Comparison of ENCODE assay signal across 20 cellular contexts in the genomic region with DNA sequence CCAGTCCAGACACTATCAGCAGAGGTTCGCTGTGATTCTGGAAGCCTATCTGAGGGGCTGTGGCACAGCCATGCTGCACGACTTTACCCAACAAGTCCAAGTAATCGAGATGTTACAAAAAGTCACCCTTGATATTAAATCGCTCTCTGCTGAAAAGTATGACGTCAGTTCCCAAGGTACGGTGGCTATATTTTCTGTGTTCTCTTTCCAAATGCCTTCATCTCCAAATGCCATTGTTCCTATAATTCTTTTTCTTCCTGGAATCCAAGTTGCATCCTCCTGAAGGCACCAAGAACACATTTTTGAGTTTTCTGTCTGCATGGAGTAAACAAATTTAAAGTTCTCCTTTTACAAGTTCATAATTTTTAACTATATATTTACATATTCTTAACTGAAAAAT. TPM values are rescaled to one million over a fixed set of nuclear protein-coding genes. Genes with fewer than 3 reads are reported as not detected.
DNase-seq lines count a peak whose midpoint lies in the region; ATAC-seq and TF ChIP-seq lines count a peak whose summit lies in the region.
"Had no signal": no experiment of that assay in that cellular context is flagged by ENCODE, and none has a peak within 500 bp of the region (broad histone marks: within the 10 kb centered on the region; RNA-seq: fewer than 3 reads in every experiment).

No MANE protein-coding gene starts in this region.

- peak overlapping the region; percentile 48 for H3K4me3 Mint-ChIP-seq in activated CD8-positive, alpha-beta T cell treated with anti-CD3 and anti-CD28 coated beads for 36 hours
- no peak overlapping the region for H3K4me3 Mint-ChIP-seq in activated CD8-positive, alpha-beta T cell treated with anti-CD3 and anti-CD28 coated beads, Interleukin-2, amount 10 ng/mL, durations not matched to agents 7 days and 5 days
- peak overlapping the region; percentile 63 for H3K4me3 Mint-ChIP-seq in activated naive CD8-positive, alpha-beta T cell
- peak overlapping the region; percentile 72 for H3K4me3 Mint-ChIP-seq in natural killer cell
- H3K4me3 Mint-ChIP-seq: endodermal cell had no signal

- H3K27me3 Mint-ChIP-seq in activated CD8-positive, alpha-beta T cell treated with anti-CD3 and anti-CD28 coated beads for 36 hours: no peaks in the 10 kb centered on the region
- H3K27me3 Mint-ChIP-seq in activated CD8-positive, alpha-beta T cell treated with anti-CD3 and anti-CD28 coated beads, Interleukin-2, amount 10 ng/mL, durations not matched to agents 7 days and 5 days (ENCODE audit: low read depth): no peaks in the 10 kb centered on the region
- H3K27me3 Mint-ChIP-seq in activated naive CD8-positive, alpha-beta T cell: no peaks in the 10 kb centered on the region
- no peaks in the 10 kb centered on the region for H3K27me3 Mint-ChIP-seq in natural killer cell (ENCODE audit: low read depth in 2 of 2)

- H3K9me3 ChIP-seq in heart left ventricle: peaks cover 0 to 6% (median 0%) of the 10 kb centered on the region in 12 donors
- H3K9me3 ChIP-seq: upper lobe of right lung had no signal

- CTCF ChIA-PET in activated CD8-positive, alpha-beta T cell treated with anti-CD3 and anti-CD28 coated beads for 36 hours (lab: Charles Lee): no interaction called here
- CTCF ChIA-PET in activated CD8-positive, alpha-beta T cell treated with anti-CD3 and anti-CD28 coated beads, Interleukin-2, amount 10 ng/mL, durations not matched to agents 7 days and 5 days (lab: Charles Lee): no interaction called here

- H3K27ac Mint-ChIP-seq in activated CD8-positive, alpha-beta T cell treated with anti-CD3 and anti-CD28 coated beads for 36 hours: no peak overlapping the region
- no peak overlapping the region for H3K27ac Mint-ChIP-seq in activated CD8-positive, alpha-beta T cell treated with anti-CD3 and anti-CD28 coated beads, Interleukin-2, amount 10 ng/mL, durations not matched to agents 7 days and 5 days
- H3K27ac Mint-ChIP-seq in activated naive CD8-positive, alpha-beta T cell: peak overlapping the region; percentile 79
- peak overlapping the region; percentile 79 to 97 for H3K27ac Mint-ChIP-seq in natural killer cell

- H3K9me3 Mint-ChIP-seq in activated CD8-positive, alpha-beta T cell treated with anti-CD3 and anti-CD28 coated beads for 36 hours: peaks cover 7% of the 10 kb centered on the region
- H3K9me3 Mint-ChIP-seq in activated CD8-positive, alpha-beta T cell treated with anti-CD3 and anti-CD28 coated beads, Interleukin-2, amount 10 ng/mL, durations not matched to agents 7 days and 5 days (ENCODE audit: insufficient read depth): peaks cover 4% of the 10 kb centered on the region
- H3K9me3 Mint-ChIP-seq in activated naive CD8-positive, alpha-beta T cell (ENCODE audit: low read depth): no peaks in the 10 kb centered on the region
- no peaks in the 10 kb centered on the region for H3K9me3 Mint-ChIP-seq in natural killer cell

- H3K36me3 ChIP-seq in KMS-11 (ENCODE audit: insufficient read depth) (no peaks in the 10 kb centered on the region), heart left ventricle (peaks cover 0 to 53% (median 0%) of the 10 kb centered on the region in 9 donors)
- H3K36me3 ChIP-seq: brain microvascular endothelial cell had no signal

- H3K27ac ChIP-seq in KMS-11 (peak overlapping the region; percentile 85), heart left ventricle (no peak overlapping the region)
- H3K27ac ChIP-seq: brain microvascular endothelial cell, upper lobe of right lung had no signal

- intact Hi-C loops in activated CD8-positive, alpha-beta T cell treated with anti-CD3 and anti-CD28 coated beads for 36 hours (cut with micrococcal nuclease): loop anchor here (5.0 kb wide), 2 partner anchors 45 to 295 kb away; a partner anchor contains a TSS
- intact Hi-C loops in natural killer cell (cut with micrococcal nuclease) (no loop called here), heart left ventricle (cut with DNase I) (no loop called here)

- peak overlapping the region; percentile 37; the same call in 1 of the 2 replicates for H3K9ac ChIP-seq in KMS-11

- H3K36me3 Mint-ChIP-seq in activated CD8-positive, alpha-beta T cell treated with anti-CD3 and anti-CD28 coated beads for 36 hours (ENCODE audit: low read depth): peaks cover 73% of the 10 kb centered on the region
- peaks cover 92% of the 10 kb centered on the region for H3K36me3 Mint-ChIP-seq in activated CD8-positive, alpha-beta T cell treated with anti-CD3 and anti-CD28 coated beads, Interleukin-2, amount 10 ng/mL, durations not matched to agents 7 days and 5 days (ENCODE audit: low read depth)
- H3K36me3 Mint-ChIP-seq in activated naive CD8-positive, alpha-beta T cell: peaks cover 49% of the 10 kb centered on the region
- H3K36me3 Mint-ChIP-seq in natural killer cell: peaks cover 37% of the 10 kb centered on the region

- peaks cover 11% of the 10 kb centered on the region; the same call in 1 of the 2 replicates for H3K79me2 ChIP-seq in KMS-11 (ENCODE audit: insufficient read depth, low read depth)

- no peak for TF ChIP-seq CTCF in activated CD8-positive, alpha-beta T cell treated with anti-CD3 and anti-CD28 coated beads for 36 hours (IDR thresholded peaks at IDR 0.05)
- TF ChIP-seq CTCF in KMS-11 (conservative IDR thresholded peaks at IDR 0.05; ENCODE audit: low read depth, low read length) (no peak), natural killer cell (IDR thresholded peaks at IDR 0.05) (no peak), heart left ventricle (IDR thresholded peaks at IDR 0.05) (no peak)

- H3K4me1 Mint-ChIP-seq in activated CD8-positive, alpha-beta T cell treated with anti-CD3 and anti-CD28 coated beads for 36 hours (ENCODE audit: low read depth): peaks cover 73% of the 10 kb centered on the region
- peaks cover 71% of the 10 kb centered on the region for H3K4me1 Mint-ChIP-seq in activated CD8-positive, alpha-beta T cell treated with anti-CD3 and anti-CD28 coated beads, Interleukin-2, amount 10 ng/mL, durations not matched to agents 7 days and 5 days (ENCODE audit: low read depth)
- peaks cover 75% of the 10 kb centered on the region for H3K4me1 Mint-ChIP-seq in activated naive CD8-positive, alpha-beta T cell (ENCODE audit: low read depth)
- H3K4me1 Mint-ChIP-seq in natural killer cell: peaks cover 74% of the 10 kb centered on the region in 2 donors

- TF ChIP-seq POLR2A in heart left ventricle (IDR thresholded peaks at IDR 0.05): no peak

- H3K4me1 ChIP-seq in KMS-11 (ENCODE audit: low read depth, poor library complexity, severe bottlenecking) (peaks cover 55% of the 10 kb centered on the region), heart left ventricle (peaks cover 0 to 64% (median 0%) of the 10 kb centered on the region in 12 donors)
- H3K4me1 ChIP-seq: upper lobe of right lung had no signal

- no peak for DNase-seq in activated CD8-positive, alpha-beta T cell treated with anti-CD3 and anti-CD28 coated beads for 36 hours
- no peak for DNase-seq in activated CD8-positive, alpha-beta T cell treated with anti-CD3 and anti-CD28 coated beads, Interleukin-2, amount 10 ng/mL, durations not matched to agents 7 days and 5 days
- DNase-seq in natural killer cell (no peak), heart left ventricle (no peak), Kasumi-1 (lab: John Stamatoyannopoulos, UW) (no peak), cerebellar cortex (ENCODE audit: low spot score) (no peak)
- DNase-seq: 8988T; activated effector memory CD4-positive, alpha-beta T cell treated with Interleukin-2 at 50 U/mL for 16 hours; brain microvascular endothelial cell; endodermal cell; IMR-90; NCI-H187; NCI-H69; retina; stimulated activated CD4-positive, alpha-beta T cell treated with anti-CD3 and anti-CD28 coated beads, Interleukin-4, amount 100 ng/mL, for 4 hours; T-helper 9 cell; upper lobe of right lung had no signal

- H3K4me2 ChIP-seq in KMS-11: peak overlapping the region; percentile 89

- POLR2A ChIA-PET in activated CD8-positive, alpha-beta T cell treated with anti-CD3 and anti-CD28 coated beads for 36 hours (lab: Charles Lee): no interaction called here
- POLR2A ChIA-PET in activated CD8-positive, alpha-beta T cell treated with anti-CD3 and anti-CD28 coated beads, Interleukin-2, amount 10 ng/mL, durations not matched to agents 7 days and 5 days (lab: Charles Lee): no interaction called here

- H3K27me3 ChIP-seq in KMS-11 (ENCODE audit: insufficient read depth, low read depth): no peaks in the 10 kb centered on the region
- no peaks in the 10 kb centered on the region for H3K27me3 ChIP-seq in heart left ventricle
- H3K27me3 ChIP-seq: brain microvascular endothelial cell, upper lobe of right lung had no signal

- no peak for ATAC-seq in activated CD8-positive, alpha-beta T cell treated with anti-CD3 and anti-CD28 coated beads for 36 hours
- ATAC-seq in activated CD8-positive, alpha-beta T cell treated with anti-CD3 and anti-CD28 coated beads, Interleukin-2, amount 10 ng/mL, durations not matched to agents 7 days and 5 days: no peak
- ATAC-seq in natural killer cell (no peak), heart left ventricle (no peak)

- H3K4me3 ChIP-seq in KMS-11 (IDR thresholded peaks at IDR 0.05; ENCODE audit: insufficient read depth, low read depth, low read length) (no peak overlapping the region), heart left ventricle (no peak overlapping the region)
- H3K4me3 ChIP-seq: upper lobe of right lung had no signal

- peak overlapping the region; percentile 50; the same call in 1 of the 2 replicates for H2AFZ ChIP-seq in KMS-11 (ENCODE audit: low read depth)

- WGBS in heart left ventricle, 4 donors: 87 to 89% (median 88%) methylated on average over 6 of the region's 6 CpGs

- H4K20me1 ChIP-seq in KMS-11 (ENCODE audit: insufficient read depth): no peaks in the 10 kb centered on the region

RNA-seq across cellular contexts. Expression of a gene that starts 7.7 kb away (rescaled TPM):
- total RNA-seq in activated CD8-positive, alpha-beta T cell treated with anti-CD3 and anti-CD28 coated beads for 36 hours: 10 to 100 TPM; 26.8 to 27.0 TPM
- total RNA-seq in activated CD8-positive, alpha-beta T cell treated with anti-CD3 and anti-CD28 coated beads, Interleukin-2, amount 10 ng/mL, durations not matched to agents 7 days and 5 days: 10 to 100 TPM; 53.1 to 55.6 TPM
- total RNA-seq in natural killer cell (10 to 100 TPM; 64.9 to 83.3 (median 78.2) TPM), heart left ventricle (10 to 100 TPM in 1 of 9 donors, 1 to 10 TPM in 7, under 1 TPM in 1; 0.81 to 11.0 (median 1.8) TPM)
- under 1 TPM; 0.15 to 0.28 TPM for polyA plus RNA-seq in heart left ventricle
- total RNA-seq: H1 had no signal
- polyA plus RNA-seq: H1, IMR-90 had no signal

Comparison
In these comparisons a context has a peak if more than half of its experiments do, and no peak if none do; other contexts are left out.
1. H3K27ac Mint-ChIP-seq: peak in activated naive CD8-positive, alpha-beta T cell (single experiment) and natural killer cell (2 of 2); none in activated CD8-positive, alpha-beta T cell treated with anti-CD3 and anti-CD28 coated beads for 36 hours (single experiment) and activated CD8-positive, alpha-beta T cell treated with anti-CD3 and anti-CD28 coated beads, Interleukin-2, amount 10 ng/mL, durations not matched to agents 7 days and 5 days (single experiment).